15 cellular contexts compared by ENCODE assay signal in the genomic region with DNA sequence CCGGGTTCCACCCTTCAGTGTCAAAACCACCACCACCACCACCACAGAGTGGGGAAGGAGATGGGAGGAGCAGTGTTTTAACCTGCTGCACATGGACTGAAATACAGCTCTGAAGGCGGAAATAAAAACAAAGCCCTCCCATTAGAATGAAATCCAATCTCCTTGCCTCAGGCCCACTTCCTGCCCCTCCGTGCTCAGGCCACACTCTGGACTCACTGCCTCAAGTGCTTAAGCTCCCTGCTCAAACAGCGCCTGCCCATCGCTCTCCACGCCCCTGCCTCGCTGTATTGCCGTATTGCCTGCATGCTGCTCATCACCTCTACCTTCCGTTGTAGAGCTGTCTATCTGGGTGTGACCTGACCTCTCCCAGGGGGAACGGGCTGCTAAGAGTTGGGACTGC. TPM values are rescaled to one million over a fixed set of nuclear protein-coding genes. Genes with fewer than 3 reads are reported as not detected.
DNase-seq lines count a peak whose midpoint lies in the region; ATAC-seq, FAIRE-seq and TF ChIP-seq lines count a peak whose summit lies in the region.
"Had no signal": no experiment of that assay in that cellular context is flagged by ENCODE, and none has a peak within 500 bp of the region (broad histone marks: within the 10 kb centered on the region; RNA-seq: fewer than 3 reads in every experiment).

No MANE protein-coding gene starts in this region.

- WGBS in K562 (ENCODE audit: insufficient coverage, low coverage, missing lambda C conversion rate) = 69% methylated on average over 10 of the region's 10 CpGs
- 82 to 92% (median 88%) methylated on average over 10 of the region's 10 CpGs for WGBS in small intestine, 3 donors

- peak overlapping the region; percentile 78 for H2AFZ ChIP-seq in K562 (ENCODE audit: low read depth, low read length)

- peaks cover 5% of the 10 kb centered on the region for H3K9me1 ChIP-seq in K562 (ENCODE audit: control insufficient read depth, insufficient read depth, low read length)

- peaks cover 20% of the 10 kb centered on the region for H3K4me1 Mint-ChIP-seq in activated CD8-positive, alpha-beta memory T cell treated with anti-CD3 and anti-CD28 coated beads, Interleukin-2, amount 10 ng/mL, durations not matched to agents 7 days and 5 days

- TF ChIP-seq POLR2A in K562 (conservative IDR thresholded peaks at IDR 0.05) = no peak

- no TSS peak for BruUV-seq in K562 (replicated peaks; lab: Mats Ljungman, UMichigan)

- H3K9ac ChIP-seq in K562 (ENCODE audit: insufficient read depth in 1 of 2, low read depth in 2 of 2, low read length in 2 of 2) = peak overlapping the region; percentile 45 to 58; a peak in 2 of 4 replicates
- H3K9ac ChIP-seq in skeletal muscle tissue (ENCODE audit: low read depth in 1 of 3, low read length in 3 of 3) = peak overlapping the region in 1 of 3 donors; percentile 9

- ATAC-seq in HG03378 (IDR thresholded peaks at IDR 0.05; ENCODE audit: unreplicated experiment) (peak; percentile 33), K562 (peak; percentile 10)
- no peak for ATAC-seq in activated CD8-positive, alpha-beta memory T cell treated with anti-CD3 and anti-CD28 coated beads, Interleukin-2, amount 10 ng/mL, durations not matched to agents 7 days and 5 days
- ATAC-seq: right lobe of liver had no signal

- CTCF ChIA-PET in K562 (lab: Yijun Ruan, JAX; ENCODE audit: low intra/inter-chr PET ratio) = no interaction called here
- CTCF ChIA-PET in activated CD8-positive, alpha-beta memory T cell treated with anti-CD3 and anti-CD28 coated beads, Interleukin-2, amount 10 ng/mL, durations not matched to agents 7 days and 5 days (lab: Charles Lee) = interaction anchor here (1.3 kb wide), 1 partner anchor 20 kb away, joined by 4 read pairs; no protein-coding TSS in a partner anchor

- intact Hi-C loops in K562 (cut with micrococcal nuclease) = no loop called here

- peaks cover 16 to 53% of the 10 kb centered on the region in 2 experiments for H3K4me1 ChIP-seq in K562 (replicated peaks in 1 of 2; ENCODE audit: control insufficient read depth in 2 of 2, insufficient read depth in 2 of 2, low read length in 2 of 2)
- H3K4me1 ChIP-seq in skeletal muscle tissue (ENCODE audit: control insufficient read depth in 3 of 3, insufficient read depth in 3 of 3, low read length in 3 of 3) = peaks cover 18 to 76% (median 47%) of the 10 kb centered on the region in 3 donors
- H3K4me1 ChIP-seq in small intestine (ENCODE audit: control insufficient read depth in 2 of 2, insufficient read depth in 1 of 2, low read depth in 1 of 2, low read length in 1 of 2) = no peaks in the 10 kb centered on the region
- H3K4me1 ChIP-seq: right lobe of liver had no signal

- no peak for FAIRE-seq in K562 (lab: Jason Lieb, UNC)
- FAIRE-seq in small intestine (lab: Jason Lieb, UNC) = no peak
- FAIRE-seq: H54 had no signal

- no peak overlapping the region for H3K4me3 Mint-ChIP-seq in activated CD8-positive, alpha-beta memory T cell treated with anti-CD3 and anti-CD28 coated beads, Interleukin-2, amount 10 ng/mL, durations not matched to agents 7 days and 5 days
- H3K4me3 Mint-ChIP-seq: T-helper 1 cell treated with Interleukin-12 subunit alpha and Interleukin-12 subunit beta and Interleukin-4 antibody, amounts not matched to agents 30 μg/mL and 1 μg/mL, for 36 hours had no signal

- H3K27ac Mint-ChIP-seq in activated CD8-positive, alpha-beta memory T cell treated with anti-CD3 and anti-CD28 coated beads, Interleukin-2, amount 10 ng/mL, durations not matched to agents 7 days and 5 days = no peak overlapping the region
- H3K27ac Mint-ChIP-seq: T-helper 1 cell treated with Interleukin-12 subunit alpha and Interleukin-12 subunit beta and Interleukin-4 antibody, amounts not matched to agents 30 μg/mL and 1 μg/mL, for 36 hours had no signal

- peak overlapping the region; percentile 78 for H3K27ac ChIP-seq in K562 (ENCODE audit: extremely low read depth, low read depth, low read length)
- peak overlapping the region; percentile 14 for H3K27ac ChIP-seq in skeletal muscle tissue (ENCODE audit: low read depth, low read length)
- no peak overlapping the region for H3K27ac ChIP-seq in small intestine (ENCODE audit: low read depth in 1 of 2, low read length in 1 of 2)
- H3K27ac ChIP-seq: right lobe of liver had no signal

- H3K27me3 Mint-ChIP-seq in activated CD8-positive, alpha-beta memory T cell treated with anti-CD3 and anti-CD28 coated beads, Interleukin-2, amount 10 ng/mL, durations not matched to agents 7 days and 5 days = no peaks in the 10 kb centered on the region

- TF ChIP-seq EP300 in K562 (IDR thresholded peaks at IDR 0.05; ENCODE audit: low read length) = no peak

- H3K79me2 ChIP-seq in K562 (ENCODE audit: control insufficient read depth, insufficient read depth, low read length) = no peaks in the 10 kb centered on the region

- H3K27me3 ChIP-seq in K562 (ENCODE audit: control insufficient read depth in 2 of 2, insufficient read depth in 2 of 2, low read length in 2 of 2) (no peaks in the 10 kb centered on the region), skeletal muscle tissue (ENCODE audit: control insufficient read depth in 3 of 3, insufficient read depth in 3 of 3, low read length in 3 of 3) (no peaks in the 10 kb centered on the region), small intestine (ENCODE audit: control insufficient read depth in 2 of 2, insufficient read depth in 2 of 2, low read length in 2 of 2) (no peaks in the 10 kb centered on the region)
- H3K27me3 ChIP-seq: right lobe of liver had no signal

- in situ Hi-C loops in K562 (cut with MboI) = no loop called here

- H4K20me1 ChIP-seq in K562 (replicated peaks; ENCODE audit: control insufficient read depth, insufficient read depth, low read length) = no peaks in the 10 kb centered on the region

- TF ChIP-seq RAD21 in K562 (CRISPR knock-in tag; conservative IDR thresholded peaks at IDR 0.05 in 1 of 2, IDR thresholded peaks at IDR 0.05 in 1 of 2) = no peak

- POLR2A ChIA-PET in K562 (lab: Yijun Ruan, JAX) = interaction anchor here (0.5 to 3.6 kb wide), 8 partner anchors 10 to 1259 kb away, joined by 3 to 16 read pairs (median 3); no protein-coding TSS in a partner anchor

- H3K9me3 Mint-ChIP-seq in activated CD8-positive, alpha-beta memory T cell treated with anti-CD3 and anti-CD28 coated beads, Interleukin-2, amount 10 ng/mL, durations not matched to agents 7 days and 5 days (ENCODE audit: low read depth) = no peaks in the 10 kb centered on the region
- H3K9me3 Mint-ChIP-seq: T-helper 1 cell treated with Interleukin-12 subunit alpha and Interleukin-12 subunit beta and Interleukin-4 antibody, amounts not matched to agents 30 μg/mL and 1 μg/mL, for 36 hours had no signal

- H3K9me3 ChIP-seq in K562 (replicated peaks; ENCODE audit: control insufficient read depth, insufficient read depth, low read depth, low read length) = no peaks in the 10 kb centered on the region
- H3K9me3 ChIP-seq in skeletal muscle tissue (ENCODE audit: control insufficient read depth in 3 of 3, low read length in 3 of 3) = no peaks in the 10 kb centered on the region
- H3K9me3 ChIP-seq in small intestine (ENCODE audit: control insufficient read depth, low read depth) = no peaks in the 10 kb centered on the region
- H3K9me3 ChIP-seq: right lobe of liver had no signal

- DNase-seq in NCI-H1436 (lab: John Stamatoyannopoulos, UW) (peak; percentile 24), NCI-H1436 treated with DMSO at 0.1 percent for 48 hours (lab: John Stamatoyannopoulos, UW) (no peak), K562 (ENCODE audit: extremely low read depth in 1 of 4, low spot score in 3 of 4) (no peak), kidney tubule cell (ENCODE audit: low spot score) (no peak), small intestine (no peak)
- DNase-seq in activated CD8-positive, alpha-beta memory T cell treated with anti-CD3 and anti-CD28 coated beads, Interleukin-2, amount 10 ng/mL, durations not matched to agents 7 days and 5 days = no peak
- DNase-seq: 8988T, anterior cingulate cortex, DMS53, right lobe of liver had no signal

- H3K4me2 ChIP-seq in K562 (ENCODE audit: insufficient read depth, low read length) = peak overlapping the region; percentile 15; the same call in 1 of the 2 replicates

- H3K36me3 ChIP-seq in K562 (ENCODE audit: control insufficient read depth, insufficient read depth, low read length) = no peaks in the 10 kb centered on the region; the same call in 2 of the 3 replicates
- no peaks in the 10 kb centered on the region for H3K36me3 ChIP-seq in skeletal muscle tissue (ENCODE audit: control insufficient read depth in 3 of 3, insufficient read depth in 3 of 3, low read length in 3 of 3)
- no peaks in the 10 kb centered on the region for H3K36me3 ChIP-seq in small intestine (ENCODE audit: control insufficient read depth in 2 of 2, insufficient read depth in 2 of 2, low read length in 2 of 2)
- H3K36me3 ChIP-seq: right lobe of liver had no signal

- no peak overlapping the region for H3K4me3 ChIP-seq in K562
- H3K4me3 ChIP-seq in skeletal muscle tissue (ENCODE audit: low read length in 3 of 3) = no peak overlapping the region
- no peak overlapping the region for H3K4me3 ChIP-seq in small intestine (ENCODE audit: low read depth in 1 of 2, low read length in 2 of 2)
- H3K4me3 ChIP-seq: right lobe of liver had no signal

- no peaks in the 10 kb centered on the region for H3K36me3 Mint-ChIP-seq in activated CD8-positive, alpha-beta memory T cell treated with anti-CD3 and anti-CD28 coated beads, Interleukin-2, amount 10 ng/mL, durations not matched to agents 7 days and 5 days

- TF ChIP-seq CTCF in K562 (IDR thresholded peaks at IDR 0.05 in 2 of 3, conservative IDR thresholded peaks at IDR 0.05 in 1 of 3; ENCODE audit: insufficient read depth in 2 of 3, low read depth in 1 of 3, low read length in 3 of 3) = no peak

RNA-seq across cellular contexts. Expression of a gene that starts 31.5 kb away (rescaled TPM):
- 1.6 and 8.7 TPM in 2 replicates for total RNA-seq in K562 (2011; cell fraction: chromatin; rRNA removed; ENCODE audit: low replicate concordance)
- total RNA-seq in K562 (2011; cell fraction: nucleolus; rRNA removed) = 0.50 and 1.4 TPM in 2 replicates
- 2.7 and 3.7 TPM in 2 replicates for total RNA-seq in K562 (2011; cell fraction: nucleoplasm; rRNA removed)
- total RNA-seq in K562 (2014; rRNA removed) (2.7 and 3.8 TPM in 2 replicates), K562 (2014; rRNA removed; fragmentation: Illumina TruSeq; extraction: Trizol) (3.8 and 5.1 TPM in 2 replicates), K562 (2015; rRNA removed; fragmentation: Illumina TruSeq; extraction: Trizol) (3.6 and 4.4 TPM in 2 replicates), K562 (2021) (2.2 and 2.5 TPM in 2 replicates), skeletal muscle tissue (833 TPM)
- polyA plus RNA-seq in K562 (2011; rRNA removed) (0.65 and 1.7 TPM in 2 replicates), K562 (2014; fragmentation: Illumina TruSeq; extraction: Trizol) (3.2 and 3.7 TPM in 2 replicates), K562 (2014; fragmentation: Nextera tagmentation; extraction: Ambion mirVana) (1 to 10 TPM; 1.7 to 3.4 TPM), K562 (2014; rRNA removed) (2.9 and 8.3 TPM in 2 replicates), small intestine (1 to 10 TPM in 2 of 3 donors, under 1 TPM in 1; 0.36 to 1.3 (median 1.1) TPM)
- polyA plus RNA-seq in K562 (2011; cell fraction: cytosol; rRNA removed) = 0.49 and 0.63 TPM in 2 replicates
- 2.0 and 2.9 TPM in 2 replicates for polyA plus RNA-seq in K562 (2011; cell fraction: nucleus; rRNA removed)
- 3.9 and 12.9 TPM in 2 replicates for polyA plus RNA-seq in K562 (2012)
- polyA minus RNA-seq in K562 (2011; rRNA and poly(A)+ RNA removed) = 2.6 and 3.6 TPM in 2 replicates
- 1.2 and 1.7 TPM in 2 replicates for polyA minus RNA-seq in K562 (2011; cell fraction: cytosol; rRNA and poly(A)+ RNA removed)
- polyA minus RNA-seq in K562 (2011; cell fraction: nucleus; rRNA and poly(A)+ RNA removed) = 4.2 and 4.4 TPM in 2 replicates
- total RNA-seq in activated CD8-positive, alpha-beta memory T cell treated with anti-CD3 and anti-CD28 coated beads, Interleukin-2, amount 10 ng/mL, durations not matched to agents 7 days and 5 days = under 1 TPM; 0.12 to 0.26 TPM
- total RNA-seq: M059J had no signal

Comparison
In these comparisons a context has a peak if more than half of its experiments do, and no peak if none do; other contexts are left out.
1. H3K27ac ChIP-seq: peak in K562 (single experiment) and skeletal muscle tissue (single experiment); none in small intestine (0 of 2).
2. RNA of a gene that starts 31.5 kb away (total RNA-seq): 833 TPM in skeletal muscle tissue (single experiment); 0.50 to 8.7 TPM in K562 and 0.12 to 0.26 TPM in activated CD8-positive, alpha-beta memory T cell treated with anti-CD3 and anti-CD28 coated beads, Interleukin-2, amount 10 ng/mL, durations not matched to agents 7 days and 5 days; every median in the first group is over 10 times any median in the second.